In the genomic region with DNA sequence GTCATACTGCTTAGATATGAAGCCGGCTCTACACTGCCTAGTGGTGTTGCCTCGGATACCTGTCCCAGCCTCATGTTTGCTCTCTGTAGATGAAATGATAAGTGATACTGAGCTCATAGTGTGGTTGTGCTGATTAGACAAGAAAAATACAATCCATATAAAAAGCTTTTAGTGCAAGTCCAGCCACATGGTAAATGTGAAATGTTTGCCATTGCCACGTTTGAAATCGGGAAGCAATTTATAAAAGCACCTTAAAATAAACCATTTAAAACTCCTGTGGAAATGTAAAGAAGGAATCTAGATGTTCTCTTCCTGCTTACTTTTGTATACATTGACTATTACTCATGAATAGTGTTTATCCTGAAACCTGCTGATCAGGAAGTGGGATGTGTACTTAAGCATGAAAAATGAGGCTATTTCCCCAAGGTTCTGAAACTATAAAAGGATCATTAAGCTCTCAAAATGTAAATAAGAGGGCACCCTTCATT, we compare ENCODE assay signal across 12 cellular contexts. TPM values are rescaled to one million over a fixed set of nuclear protein-coding genes. Genes with fewer than 3 reads are reported as not detected.
DNase-seq lines count a peak whose midpoint lies in the region; FAIRE-seq and TF ChIP-seq lines count a peak whose summit lies in the region.
"Had no signal": no experiment of that assay in that cellular context is flagged by ENCODE, and none has a peak within 500 bp of the region (broad histone marks: within the 10 kb centered on the region; RNA-seq: fewer than 3 reads in every experiment).

No MANE protein-coding gene starts in this region.

- no peak overlapping the region for H2AFZ ChIP-seq in GM23248

- H3K36me3 ChIP-seq in colonic mucosa (no peaks in the 10 kb centered on the region), small intestine (ENCODE audit: control insufficient read depth in 2 of 2, insufficient read depth in 2 of 2, low read length in 2 of 2) (no peaks in the 10 kb centered on the region), GM23248 (ENCODE audit: low read depth) (no peaks in the 10 kb centered on the region), H7 (replicated peaks; ENCODE audit: control insufficient read depth, insufficient read depth, low read length) (no peaks in the 10 kb centered on the region)

- H3K4me1 ChIP-seq in colonic mucosa (no peaks in the 10 kb centered on the region), small intestine (ENCODE audit: control insufficient read depth in 2 of 2, insufficient read depth in 1 of 2, low read depth in 1 of 2, low read length in 1 of 2) (peaks cover 1 to 3% of the 10 kb centered on the region in 2 donors), GM23248 (ENCODE audit: insufficient read depth) (no peaks in the 10 kb centered on the region)

- FAIRE-seq in small intestine (lab: Jason Lieb, UNC), result no peak

- in situ Hi-C loops in GM23248 (cut with MboI), result no loop called here

- no peaks in the 10 kb centered on the region for H3K9me2 ChIP-seq in GM23248 (ENCODE audit: insufficient read depth)

- H3K9ac ChIP-seq in colonic mucosa (ENCODE audit: low read depth in 2 of 2, low read length in 2 of 2) (no peak overlapping the region), GM23248 (no peak overlapping the region)

- intact Hi-C loops in colonic mucosa (cut with DNase I), result no loop called here
- intact Hi-C loops in posterior vena cava (cut with DNase I), result no loop called here

- H3K4me2 ChIP-seq in GM23248 (ENCODE audit: unreplicated experiment), result no peak overlapping the region

- H3K27ac ChIP-seq in colonic mucosa (peak overlapping the region; percentile 57), small intestine (ENCODE audit: low read depth in 1 of 2, low read length in 1 of 2) (peak overlapping the region in 1 of 2 donors; percentile 34), GM23248 (no peak overlapping the region)

- 21 to 38% (median 23%) methylated on average over 4 of the region's 4 CpGs for WGBS in small intestine, 3 donors
- WGBS in GM23248 (ENCODE audit: low coverage in 1 of 2, low lambda C conversion rate in 2 of 2, missing lambda C conversion rate in 2 of 2), 2 experiments, result 30 to 33% methylated on average over 4 of the region's 4 CpGs

- no peaks in the 10 kb centered on the region for H3K27me3 ChIP-seq in colonic mucosa
- H3K27me3 ChIP-seq in small intestine (ENCODE audit: control insufficient read depth in 2 of 2, insufficient read depth in 2 of 2, low read length in 2 of 2), result no peaks in the 10 kb centered on the region
- H3K27me3 ChIP-seq in GM23248 (replicated peaks; ENCODE audit: insufficient read depth), result peaks cover 4% of the 10 kb centered on the region; the same call in 1 of the 2 replicates
- H3K27me3 ChIP-seq in H7 (ENCODE audit: control insufficient read depth, insufficient read depth, low read length), result no peaks in the 10 kb centered on the region

- no peaks in the 10 kb centered on the region for H4K20me1 ChIP-seq in GM23248 (ENCODE audit: insufficient read depth)

- no peak for TF ChIP-seq CTCF in colonic mucosa (IDR thresholded peaks at IDR 0.05)

- H3K4me3 ChIP-seq in colonic mucosa, result no peak overlapping the region
- no peak overlapping the region for H3K4me3 ChIP-seq in small intestine (ENCODE audit: low read depth in 1 of 2, low read length in 2 of 2)
- no peak overlapping the region for H3K4me3 ChIP-seq in GM23248
- no peak overlapping the region for H3K4me3 ChIP-seq in H7 (ENCODE audit: insufficient read depth, low read depth, low read length)

- H3K79me2 ChIP-seq in GM23248 (ENCODE audit: insufficient read depth), result no peaks in the 10 kb centered on the region

- DNase-seq in NCI-H187 treated with DMSO at 0.1 percent for 48 hours (lab: John Stamatoyannopoulos, UW) (peak; percentile 50), NCI-H187 (lab: John Stamatoyannopoulos, UW) (no peak), NCI-H345 treated with DMSO at 0.1 percent for 48 hours (lab: John Stamatoyannopoulos, UW; ENCODE audit: unreplicated experiment) (peak; percentile 3), colonic mucosa (no peak), small intestine (peak; percentile 48), GM23248 (no peak), H7 (no peak), posterior vena cava (ENCODE audit: low spot score) (no peak)
- DNase-seq: 8988T, activated T-cell treated with anti-CD3 and anti-CD28 coated beads for 4 hours, KG1 had no signal

- H3F3A ChIP-seq in GM23248 (ENCODE audit: insufficient read depth), result no peaks in the 10 kb centered on the region

- no peaks in the 10 kb centered on the region for H3K9me3 ChIP-seq in colonic mucosa
- no peaks in the 10 kb centered on the region for H3K9me3 ChIP-seq in small intestine (ENCODE audit: control insufficient read depth, low read depth)
- no peaks in the 10 kb centered on the region for H3K9me3 ChIP-seq in GM23248 (ENCODE audit: low read depth)

RNA-seq across cellular contexts. Expression of gene PBOV1, which starts 13.2 kb away (rescaled TPM):
- total RNA-seq in colonic mucosa (not detected), posterior vena cava (not detected)
- polyA plus RNA-seq in small intestine (not detected), GM23248 (2016; fragmentation: Nextera tagmentation; extraction: Ambion mirVana) (not detected in 2 replicates)
- not detected in 2 replicates for total RNA-seq in GM23248 (2014; rRNA removed; shearing (Covaris generic))
- not detected in 2 replicates for total RNA-seq in H7 (2014; rRNA removed; shearing (Covaris generic))
- total RNA-seq: kidney epithelial cell had no signal

Comparison
In these comparisons a context has a peak if more than half of its experiments do, and no peak if none do; other contexts are left out.
1. DNase-seq: peak in NCI-H187 treated with DMSO at 0.1 percent for 48 hours (single experiment), NCI-H345 treated with DMSO at 0.1 percent for 48 hours (single experiment) and small intestine (single experiment); none in NCI-H187 (0 of 2), colonic mucosa (single experiment), GM23248 (single experiment), H7 (single experiment) and posterior vena cava (single experiment).